In the genomic region with DNA sequence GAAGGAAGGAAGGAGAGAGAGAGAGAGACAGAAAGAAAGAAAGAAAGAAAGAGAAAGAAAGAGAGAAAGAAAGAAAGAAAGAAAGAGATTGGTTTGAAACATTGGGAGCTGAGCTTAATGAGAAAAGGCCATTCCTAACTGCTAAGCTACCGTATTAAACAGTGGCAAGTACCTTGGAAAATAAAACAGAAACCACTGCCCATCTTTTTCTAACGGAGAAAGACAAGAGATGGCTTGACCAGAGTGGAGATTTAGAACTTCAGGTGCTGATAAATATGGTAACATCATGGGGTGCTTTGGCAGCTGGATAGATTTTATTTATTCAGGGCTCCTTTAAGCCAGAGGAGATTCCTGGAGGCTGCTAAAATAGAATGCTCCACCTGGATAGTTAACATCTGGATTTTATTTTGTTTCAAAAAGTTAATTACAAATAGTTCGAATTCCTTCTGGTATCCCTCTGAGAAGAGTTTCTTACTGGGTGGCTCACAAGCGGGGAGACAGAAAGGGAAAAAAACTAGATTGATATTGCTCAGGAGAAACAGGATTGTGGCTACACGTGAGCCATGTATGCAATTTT, we compare ENCODE assay signal across 2 cellular contexts.
TF ChIP-seq lines count a peak whose summit lies in the region.

No MANE protein-coding gene starts in this region.

TF ChIP-seq in H1, 55 proteins besides CTCF, POLR2A, EP300 and RAD21:
- TF ChIP-seq ASH2L (IDR thresholded peaks at IDR 0.05; ENCODE audit: low read length) (no peak), TEAD4 (IDR thresholded peaks at IDR 0.05; ENCODE audit: low read depth, low read length) (no peak)
- TF ChIP-seq, protein P1, sequence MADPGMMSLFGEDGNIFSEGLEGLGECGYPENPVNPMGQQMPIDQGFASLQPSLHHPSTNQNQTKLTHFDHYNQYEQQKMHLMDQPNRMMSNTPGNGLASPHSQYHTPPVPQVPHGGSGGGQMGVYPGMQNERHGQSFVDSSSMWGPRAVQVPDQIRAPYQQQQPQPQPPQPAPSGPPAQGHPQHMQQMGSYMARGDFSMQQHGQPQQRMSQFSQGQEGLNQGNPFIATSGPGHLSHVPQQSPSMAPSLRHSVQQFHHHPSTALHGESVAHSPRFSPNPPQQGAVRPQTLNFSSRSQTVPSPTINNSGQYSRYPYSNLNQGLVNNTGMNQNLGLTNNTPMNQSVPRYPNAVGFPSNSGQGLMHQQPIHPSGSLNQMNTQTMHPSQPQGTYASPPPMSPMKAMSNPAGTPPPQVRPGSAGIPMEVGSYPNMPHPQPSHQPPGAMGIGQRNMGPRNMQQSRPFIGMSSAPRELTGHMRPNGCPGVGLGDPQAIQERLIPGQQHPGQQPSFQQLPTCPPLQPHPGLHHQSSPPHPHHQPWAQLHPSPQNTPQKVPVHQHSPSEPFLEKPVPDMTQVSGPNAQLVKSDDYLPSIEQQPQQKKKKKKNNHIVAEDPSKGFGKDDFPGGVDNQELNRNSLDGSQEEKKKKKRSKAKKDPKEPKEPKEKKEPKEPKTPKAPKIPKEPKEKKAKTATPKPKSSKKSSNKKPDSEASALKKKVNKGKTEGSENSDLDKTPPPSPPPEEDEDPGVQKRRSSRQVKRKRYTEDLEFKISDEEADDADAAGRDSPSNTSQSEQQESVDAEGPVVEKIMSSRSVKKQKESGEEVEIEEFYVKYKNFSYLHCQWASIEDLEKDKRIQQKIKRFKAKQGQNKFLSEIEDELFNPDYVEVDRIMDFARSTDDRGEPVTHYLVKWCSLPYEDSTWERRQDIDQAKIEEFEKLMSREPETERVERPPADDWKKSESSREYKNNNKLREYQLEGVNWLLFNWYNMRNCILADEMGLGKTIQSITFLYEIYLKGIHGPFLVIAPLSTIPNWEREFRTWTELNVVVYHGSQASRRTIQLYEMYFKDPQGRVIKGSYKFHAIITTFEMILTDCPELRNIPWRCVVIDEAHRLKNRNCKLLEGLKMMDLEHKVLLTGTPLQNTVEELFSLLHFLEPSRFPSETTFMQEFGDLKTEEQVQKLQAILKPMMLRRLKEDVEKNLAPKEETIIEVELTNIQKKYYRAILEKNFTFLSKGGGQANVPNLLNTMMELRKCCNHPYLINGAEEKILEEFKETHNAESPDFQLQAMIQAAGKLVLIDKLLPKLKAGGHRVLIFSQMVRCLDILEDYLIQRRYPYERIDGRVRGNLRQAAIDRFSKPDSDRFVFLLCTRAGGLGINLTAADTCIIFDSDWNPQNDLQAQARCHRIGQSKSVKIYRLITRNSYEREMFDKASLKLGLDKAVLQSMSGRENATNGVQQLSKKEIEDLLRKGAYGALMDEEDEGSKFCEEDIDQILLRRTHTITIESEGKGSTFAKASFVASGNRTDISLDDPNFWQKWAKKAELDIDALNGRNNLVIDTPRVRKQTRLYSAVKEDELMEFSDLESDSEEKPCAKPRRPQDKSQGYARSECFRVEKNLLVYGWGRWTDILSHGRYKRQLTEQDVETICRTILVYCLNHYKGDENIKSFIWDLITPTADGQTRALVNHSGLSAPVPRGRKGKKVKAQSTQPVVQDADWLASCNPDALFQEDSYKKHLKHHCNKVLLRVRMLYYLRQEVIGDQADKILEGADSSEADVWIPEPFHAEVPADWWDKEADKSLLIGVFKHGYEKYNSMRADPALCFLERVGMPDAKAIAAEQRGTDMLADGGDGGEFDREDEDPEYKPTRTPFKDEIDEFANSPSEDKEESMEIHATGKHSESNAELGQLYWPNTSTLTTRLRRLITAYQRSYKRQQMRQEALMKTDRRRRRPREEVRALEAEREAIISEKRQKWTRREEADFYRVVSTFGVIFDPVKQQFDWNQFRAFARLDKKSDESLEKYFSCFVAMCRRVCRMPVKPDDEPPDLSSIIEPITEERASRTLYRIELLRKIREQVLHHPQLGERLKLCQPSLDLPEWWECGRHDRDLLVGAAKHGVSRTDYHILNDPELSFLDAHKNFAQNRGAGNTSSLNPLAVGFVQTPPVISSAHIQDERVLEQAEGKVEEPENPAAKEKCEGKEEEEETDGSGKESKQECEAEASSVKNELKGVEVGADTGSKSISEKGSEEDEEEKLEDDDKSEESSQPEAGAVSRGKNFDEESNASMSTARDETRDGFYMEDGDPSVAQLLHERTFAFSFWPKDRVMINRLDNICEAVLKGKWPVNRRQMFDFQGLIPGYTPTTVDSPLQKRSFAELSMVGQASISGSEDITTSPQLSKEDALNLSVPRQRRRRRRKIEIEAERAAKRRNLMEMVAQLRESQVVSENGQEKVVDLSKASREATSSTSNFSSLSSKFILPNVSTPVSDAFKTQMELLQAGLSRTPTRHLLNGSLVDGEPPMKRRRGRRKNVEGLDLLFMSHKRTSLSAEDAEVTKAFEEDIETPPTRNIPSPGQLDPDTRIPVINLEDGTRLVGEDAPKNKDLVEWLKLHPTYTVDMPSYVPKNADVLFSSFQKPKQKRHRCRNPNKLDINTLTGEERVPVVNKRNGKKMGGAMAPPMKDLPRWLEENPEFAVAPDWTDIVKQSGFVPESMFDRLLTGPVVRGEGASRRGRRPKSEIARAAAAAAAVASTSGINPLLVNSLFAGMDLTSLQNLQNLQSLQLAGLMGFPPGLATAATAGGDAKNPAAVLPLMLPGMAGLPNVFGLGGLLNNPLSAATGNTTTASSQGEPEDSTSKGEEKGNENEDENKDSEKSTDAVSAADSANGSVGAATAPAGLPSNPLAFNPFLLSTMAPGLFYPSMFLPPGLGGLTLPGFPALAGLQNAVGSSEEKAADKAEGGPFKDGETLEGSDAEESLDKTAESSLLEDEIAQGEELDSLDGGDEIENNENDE (IDR thresholded peaks at IDR 0.05; ENCODE audit: insufficient replicate concordance, low read length), result peak; percentile 97
TF ChIP-seq in H1: peak in this region for 1.

TF ChIP-seq in SK-N-SH, 30 proteins besides CTCF, POLR2A, EP300 and RAD21:
- TF ChIP-seq, protein P2, sequence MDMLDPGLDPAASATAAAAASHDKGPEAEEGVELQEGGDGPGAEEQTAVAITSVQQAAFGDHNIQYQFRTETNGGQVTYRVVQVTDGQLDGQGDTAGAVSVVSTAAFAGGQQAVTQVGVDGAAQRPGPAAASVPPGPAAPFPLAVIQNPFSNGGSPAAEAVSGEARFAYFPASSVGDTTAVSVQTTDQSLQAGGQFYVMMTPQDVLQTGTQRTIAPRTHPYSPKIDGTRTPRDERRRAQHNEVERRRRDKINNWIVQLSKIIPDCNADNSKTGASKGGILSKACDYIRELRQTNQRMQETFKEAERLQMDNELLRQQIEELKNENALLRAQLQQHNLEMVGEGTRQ (IDR thresholded peaks at IDR 0.05; ENCODE audit: borderline replicate concordance, low read depth, low read length), result no peak
- TF ChIP-seq, protein P3, sequence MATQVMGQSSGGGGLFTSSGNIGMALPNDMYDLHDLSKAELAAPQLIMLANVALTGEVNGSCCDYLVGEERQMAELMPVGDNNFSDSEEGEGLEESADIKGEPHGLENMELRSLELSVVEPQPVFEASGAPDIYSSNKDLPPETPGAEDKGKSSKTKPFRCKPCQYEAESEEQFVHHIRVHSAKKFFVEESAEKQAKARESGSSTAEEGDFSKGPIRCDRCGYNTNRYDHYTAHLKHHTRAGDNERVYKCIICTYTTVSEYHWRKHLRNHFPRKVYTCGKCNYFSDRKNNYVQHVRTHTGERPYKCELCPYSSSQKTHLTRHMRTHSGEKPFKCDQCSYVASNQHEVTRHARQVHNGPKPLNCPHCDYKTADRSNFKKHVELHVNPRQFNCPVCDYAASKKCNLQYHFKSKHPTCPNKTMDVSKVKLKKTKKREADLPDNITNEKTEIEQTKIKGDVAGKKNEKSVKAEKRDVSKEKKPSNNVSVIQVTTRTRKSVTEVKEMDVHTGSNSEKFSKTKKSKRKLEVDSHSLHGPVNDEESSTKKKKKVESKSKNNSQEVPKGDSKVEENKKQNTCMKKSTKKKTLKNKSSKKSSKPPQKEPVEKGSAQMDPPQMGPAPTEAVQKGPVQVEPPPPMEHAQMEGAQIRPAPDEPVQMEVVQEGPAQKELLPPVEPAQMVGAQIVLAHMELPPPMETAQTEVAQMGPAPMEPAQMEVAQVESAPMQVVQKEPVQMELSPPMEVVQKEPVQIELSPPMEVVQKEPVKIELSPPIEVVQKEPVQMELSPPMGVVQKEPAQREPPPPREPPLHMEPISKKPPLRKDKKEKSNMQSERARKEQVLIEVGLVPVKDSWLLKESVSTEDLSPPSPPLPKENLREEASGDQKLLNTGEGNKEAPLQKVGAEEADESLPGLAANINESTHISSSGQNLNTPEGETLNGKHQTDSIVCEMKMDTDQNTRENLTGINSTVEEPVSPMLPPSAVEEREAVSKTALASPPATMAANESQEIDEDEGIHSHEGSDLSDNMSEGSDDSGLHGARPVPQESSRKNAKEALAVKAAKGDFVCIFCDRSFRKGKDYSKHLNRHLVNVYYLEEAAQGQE (IDR thresholded peaks at IDR 0.05; ENCODE audit: low read depth, low read length), result no peak
- TF ChIP-seq, protein P4, sequence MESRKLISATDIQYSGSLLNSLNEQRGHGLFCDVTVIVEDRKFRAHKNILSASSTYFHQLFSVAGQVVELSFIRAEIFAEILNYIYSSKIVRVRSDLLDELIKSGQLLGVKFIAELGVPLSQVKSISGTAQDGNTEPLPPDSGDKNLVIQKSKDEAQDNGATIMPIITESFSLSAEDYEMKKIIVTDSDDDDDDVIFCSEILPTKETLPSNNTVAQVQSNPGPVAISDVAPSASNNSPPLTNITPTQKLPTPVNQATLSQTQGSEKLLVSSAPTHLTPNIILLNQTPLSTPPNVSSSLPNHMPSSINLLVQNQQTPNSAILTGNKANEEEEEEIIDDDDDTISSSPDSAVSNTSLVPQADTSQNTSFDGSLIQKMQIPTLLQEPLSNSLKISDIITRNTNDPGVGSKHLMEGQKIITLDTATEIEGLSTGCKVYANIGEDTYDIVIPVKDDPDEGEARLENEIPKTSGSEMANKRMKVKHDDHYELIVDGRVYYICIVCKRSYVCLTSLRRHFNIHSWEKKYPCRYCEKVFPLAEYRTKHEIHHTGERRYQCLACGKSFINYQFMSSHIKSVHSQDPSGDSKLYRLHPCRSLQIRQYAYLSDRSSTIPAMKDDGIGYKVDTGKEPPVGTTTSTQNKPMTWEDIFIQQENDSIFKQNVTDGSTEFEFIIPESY (IDR thresholded peaks at IDR 0.05; ENCODE audit: borderline replicate concordance, low read depth), result no peak
- no peak for TF ChIP-seq FOXM1 (IDR thresholded peaks at IDR 0.05; ENCODE audit: low read depth)
- TF ChIP-seq, protein P5, sequence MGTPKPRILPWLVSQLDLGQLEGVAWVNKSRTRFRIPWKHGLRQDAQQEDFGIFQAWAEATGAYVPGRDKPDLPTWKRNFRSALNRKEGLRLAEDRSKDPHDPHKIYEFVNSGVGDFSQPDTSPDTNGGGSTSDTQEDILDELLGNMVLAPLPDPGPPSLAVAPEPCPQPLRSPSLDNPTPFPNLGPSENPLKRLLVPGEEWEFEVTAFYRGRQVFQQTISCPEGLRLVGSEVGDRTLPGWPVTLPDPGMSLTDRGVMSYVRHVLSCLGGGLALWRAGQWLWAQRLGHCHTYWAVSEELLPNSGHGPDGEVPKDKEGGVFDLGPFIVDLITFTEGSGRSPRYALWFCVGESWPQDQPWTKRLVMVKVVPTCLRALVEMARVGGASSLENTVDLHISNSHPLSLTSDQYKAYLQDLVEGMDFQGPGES (IDR thresholded peaks at IDR 0.05; ENCODE audit: low read depth, low read length), result no peak
- TF ChIP-seq SMC3 (IDR thresholded peaks at IDR 0.05; ENCODE audit: low read depth, low read length), result no peak
- no peak for TF ChIP-seq TAF1 (IDR thresholded peaks at IDR 0.05; ENCODE audit: borderline replicate concordance, low read depth, low read length)
- TF ChIP-seq RXRA (IDR thresholded peaks at IDR 0.05; ENCODE audit: borderline replicate concordance, low read depth), result no peak
- TF ChIP-seq, protein P6, sequence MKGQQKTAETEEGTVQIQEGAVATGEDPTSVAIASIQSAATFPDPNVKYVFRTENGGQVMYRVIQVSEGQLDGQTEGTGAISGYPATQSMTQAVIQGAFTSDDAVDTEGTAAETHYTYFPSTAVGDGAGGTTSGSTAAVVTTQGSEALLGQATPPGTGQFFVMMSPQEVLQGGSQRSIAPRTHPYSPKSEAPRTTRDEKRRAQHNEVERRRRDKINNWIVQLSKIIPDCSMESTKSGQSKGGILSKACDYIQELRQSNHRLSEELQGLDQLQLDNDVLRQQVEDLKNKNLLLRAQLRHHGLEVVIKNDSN (IDR thresholded peaks at IDR 0.05; ENCODE audit: borderline replicate concordance, low read depth), result no peak
- TF ChIP-seq NFIC (IDR thresholded peaks at IDR 0.05; ENCODE audit: borderline replicate concordance), result no peak
- no peak for TF ChIP-seq MXI1 (IDR thresholded peaks at IDR 0.05; ENCODE audit: low read depth, low read length)
